ENCODE assay signal across 1 cellular context in the genomic region with DNA sequence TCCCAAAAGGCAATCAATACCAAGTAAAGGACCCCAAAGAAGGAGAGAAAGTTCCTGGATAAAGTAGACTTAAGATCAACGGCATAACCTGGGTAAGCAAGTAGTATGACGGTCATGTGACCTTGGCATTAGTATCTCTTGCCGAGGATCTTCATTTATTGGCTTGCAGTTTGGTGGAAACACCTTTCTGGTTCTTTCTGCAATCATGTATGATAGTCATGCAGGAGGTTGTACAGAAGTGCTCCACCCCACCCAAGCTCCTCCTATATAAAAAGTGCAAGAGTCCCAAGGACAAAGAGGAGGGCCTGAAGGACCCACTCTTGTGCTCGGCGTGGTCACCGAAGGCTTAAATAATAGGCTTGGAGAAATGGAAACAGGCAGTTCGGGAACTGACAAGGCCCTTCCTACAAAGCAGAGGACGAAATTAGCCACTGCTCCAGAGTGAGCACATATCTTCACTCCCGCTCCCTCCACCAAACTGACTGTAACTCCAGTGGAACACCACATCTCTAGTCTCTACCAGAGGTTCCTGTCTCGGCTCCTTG.
TF ChIP-seq lines count a peak whose summit lies in the region.

No MANE protein-coding gene starts in this region.

TF ChIP-seq in HCT116, 20 proteins besides CTCF, POLR2A, EP300 and RAD21:
- TF ChIP-seq FOSL1 (IDR thresholded peaks at IDR 0.05; ENCODE audit: low read depth) (no peak), POLR2AphosphoS5 (IDR thresholded peaks at IDR 0.05; ENCODE audit: low read depth, low read length) (peak; percentile 6; the same call in 1 of the 2 replicates), YY1 (IDR thresholded peaks at IDR 0.05; ENCODE audit: extremely low read depth, insufficient replicate concordance, low read depth, low read length) (no peak), JUND (IDR thresholded peaks at IDR 0.05) (no peak), SRF (IDR thresholded peaks at IDR 0.05; ENCODE audit: low read depth) (no peak), CEBPB (IDR thresholded peaks at IDR 0.05; ENCODE audit: low read depth) (no peak), SP1 (IDR thresholded peaks at IDR 0.05; ENCODE audit: low read depth) (0 out of 2 replicates have a peak, but pooled peaks have one; percentile 13), ZFX (IDR thresholded peaks at IDR 0.05) (no peak)
- TF ChIP-seq, protein P1, sequence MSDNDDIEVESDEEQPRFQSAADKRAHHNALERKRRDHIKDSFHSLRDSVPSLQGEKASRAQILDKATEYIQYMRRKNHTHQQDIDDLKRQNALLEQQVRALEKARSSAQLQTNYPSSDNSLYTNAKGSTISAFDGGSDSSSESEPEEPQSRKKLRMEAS (IDR thresholded peaks at IDR 0.05): no peak
- TF ChIP-seq, protein P2, sequence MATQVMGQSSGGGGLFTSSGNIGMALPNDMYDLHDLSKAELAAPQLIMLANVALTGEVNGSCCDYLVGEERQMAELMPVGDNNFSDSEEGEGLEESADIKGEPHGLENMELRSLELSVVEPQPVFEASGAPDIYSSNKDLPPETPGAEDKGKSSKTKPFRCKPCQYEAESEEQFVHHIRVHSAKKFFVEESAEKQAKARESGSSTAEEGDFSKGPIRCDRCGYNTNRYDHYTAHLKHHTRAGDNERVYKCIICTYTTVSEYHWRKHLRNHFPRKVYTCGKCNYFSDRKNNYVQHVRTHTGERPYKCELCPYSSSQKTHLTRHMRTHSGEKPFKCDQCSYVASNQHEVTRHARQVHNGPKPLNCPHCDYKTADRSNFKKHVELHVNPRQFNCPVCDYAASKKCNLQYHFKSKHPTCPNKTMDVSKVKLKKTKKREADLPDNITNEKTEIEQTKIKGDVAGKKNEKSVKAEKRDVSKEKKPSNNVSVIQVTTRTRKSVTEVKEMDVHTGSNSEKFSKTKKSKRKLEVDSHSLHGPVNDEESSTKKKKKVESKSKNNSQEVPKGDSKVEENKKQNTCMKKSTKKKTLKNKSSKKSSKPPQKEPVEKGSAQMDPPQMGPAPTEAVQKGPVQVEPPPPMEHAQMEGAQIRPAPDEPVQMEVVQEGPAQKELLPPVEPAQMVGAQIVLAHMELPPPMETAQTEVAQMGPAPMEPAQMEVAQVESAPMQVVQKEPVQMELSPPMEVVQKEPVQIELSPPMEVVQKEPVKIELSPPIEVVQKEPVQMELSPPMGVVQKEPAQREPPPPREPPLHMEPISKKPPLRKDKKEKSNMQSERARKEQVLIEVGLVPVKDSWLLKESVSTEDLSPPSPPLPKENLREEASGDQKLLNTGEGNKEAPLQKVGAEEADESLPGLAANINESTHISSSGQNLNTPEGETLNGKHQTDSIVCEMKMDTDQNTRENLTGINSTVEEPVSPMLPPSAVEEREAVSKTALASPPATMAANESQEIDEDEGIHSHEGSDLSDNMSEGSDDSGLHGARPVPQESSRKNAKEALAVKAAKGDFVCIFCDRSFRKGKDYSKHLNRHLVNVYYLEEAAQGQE (IDR thresholded peaks at IDR 0.05; ENCODE audit: low read depth): no peak
- TF ChIP-seq, protein P3, sequence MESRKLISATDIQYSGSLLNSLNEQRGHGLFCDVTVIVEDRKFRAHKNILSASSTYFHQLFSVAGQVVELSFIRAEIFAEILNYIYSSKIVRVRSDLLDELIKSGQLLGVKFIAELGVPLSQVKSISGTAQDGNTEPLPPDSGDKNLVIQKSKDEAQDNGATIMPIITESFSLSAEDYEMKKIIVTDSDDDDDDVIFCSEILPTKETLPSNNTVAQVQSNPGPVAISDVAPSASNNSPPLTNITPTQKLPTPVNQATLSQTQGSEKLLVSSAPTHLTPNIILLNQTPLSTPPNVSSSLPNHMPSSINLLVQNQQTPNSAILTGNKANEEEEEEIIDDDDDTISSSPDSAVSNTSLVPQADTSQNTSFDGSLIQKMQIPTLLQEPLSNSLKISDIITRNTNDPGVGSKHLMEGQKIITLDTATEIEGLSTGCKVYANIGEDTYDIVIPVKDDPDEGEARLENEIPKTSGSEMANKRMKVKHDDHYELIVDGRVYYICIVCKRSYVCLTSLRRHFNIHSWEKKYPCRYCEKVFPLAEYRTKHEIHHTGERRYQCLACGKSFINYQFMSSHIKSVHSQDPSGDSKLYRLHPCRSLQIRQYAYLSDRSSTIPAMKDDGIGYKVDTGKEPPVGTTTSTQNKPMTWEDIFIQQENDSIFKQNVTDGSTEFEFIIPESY (IDR thresholded peaks at IDR 0.05; ENCODE audit: extremely low read depth, insufficient replicate concordance, low read length): no peak
